9 cellular contexts compared by ENCODE assay signal in genomic region chr19:13840751-13841338, GRCh38. TPM values are rescaled to one million over a fixed set of nuclear protein-coding genes. Genes with fewer than 3 reads are reported as not detected.
DNase-seq lines count a peak whose midpoint lies in the region; ATAC-seq, FAIRE-seq and TF ChIP-seq lines count a peak whose summit lies in the region.
"Had no signal": no experiment of that assay in that cellular context is flagged by ENCODE, and none has a peak within 500 bp of the region (broad histone marks: within the 10 kb centered on the region; RNA-seq: fewer than 3 reads in every experiment).

No MANE protein-coding gene starts in this region.

- TF ChIP-seq POLR2A in GM12878 (IDR thresholded peaks at IDR 0.05; ENCODE audit: low read depth, low read length) = no peak
- TF ChIP-seq POLR2A in transverse colon (IDR thresholded peaks at IDR 0.05) = no peak

- no peak for FAIRE-seq in GM12878 (lab: Jason Lieb, UNC)

- ATAC-seq in GM12878 (no peak), lung (ENCODE audit: insufficient read depth, low FRiP score) (no peak), HG02610 (IDR thresholded peaks at IDR 0.05; ENCODE audit: unreplicated experiment) (no peak), GM18867 (IDR thresholded peaks at IDR 0.05; ENCODE audit: unreplicated experiment) (no peak), GM19463 (IDR thresholded peaks at IDR 0.05; ENCODE audit: unreplicated experiment) (no peak)

- H3K27me3 ChIP-seq in GM12878 (replicated peaks in 1 of 2; ENCODE audit: control insufficient read depth in 2 of 2, insufficient read depth in 2 of 2, low read length in 1 of 2) (no peaks in the 10 kb centered on the region), lung (ENCODE audit: control insufficient read depth, insufficient read depth) (no peaks in the 10 kb centered on the region), transverse colon (no peaks in the 10 kb centered on the region)

- H3K9me3 ChIP-seq in GM12878 (replicated peaks; ENCODE audit: control insufficient read depth, insufficient read depth, low read length) (no peaks in the 10 kb centered on the region), lung (ENCODE audit: control insufficient read depth in 2 of 2, insufficient read depth in 1 of 2, low read length in 1 of 2) (no peaks in the 10 kb centered on the region), transverse colon (no peaks in the 10 kb centered on the region)

- peaks cover 0 to 3% of the 10 kb centered on the region in 2 experiments; a peak in 1 of 4 replicates for H3K36me3 ChIP-seq in GM12878 (ENCODE audit: control insufficient read depth in 2 of 2, insufficient read depth in 2 of 2, low read length in 1 of 2)
- peaks cover 0 to 11% of the 10 kb centered on the region in 2 donors for H3K36me3 ChIP-seq in lung (ENCODE audit: control insufficient read depth in 2 of 2, insufficient read depth in 2 of 2, low read length in 2 of 2)
- H3K36me3 ChIP-seq in transverse colon = no peaks in the 10 kb centered on the region

- no peaks in the 10 kb centered on the region for H3K27me3 Mint-ChIP-seq in activated naive CD4-positive, alpha-beta T cell treated with anti-CD3 and anti-CD28 coated beads, Interleukin-2, amount 10 ng/mL, durations not matched to agents 7 days and 5 days

- H3K27ac ChIP-seq in GM12878 (ENCODE audit: control insufficient read depth, insufficient read depth) (peak overlapping the region; percentile 96), lung (ENCODE audit: low read depth in 1 of 2, low read length in 1 of 2) (peak overlapping the region; percentile 98 to 99), transverse colon (peak overlapping the region; percentile 99 to 100 (median 100))

- no TSS peak for BruUV-seq in GM12878 (replicated peaks; lab: Mats Ljungman, UMichigan)

- peaks cover 55% of the 10 kb centered on the region for H3K79me2 ChIP-seq in GM12878 (ENCODE audit: control insufficient read depth, insufficient read depth, low read length)

- intact Hi-C loops in GM12878 (cut with micrococcal nuclease; ENCODE audit: unreplicated experiment) (loop anchor here (10.0 kb wide), 1 partner anchor 686 kb away; the partner anchor contains the start of genes IER2 and STX10), transverse colon (cut with DNase I; ENCODE audit: low total_unique reads) (no loop called here)

- TF ChIP-seq CTCF in GM12878 (IDR thresholded peaks at IDR 0.05 in 2 of 3, conservative IDR thresholded peaks at IDR 0.05 in 1 of 3; ENCODE audit: control insufficient read depth in 2 of 3, extremely low read depth in 1 of 3, insufficient read depth in 1 of 3, low read depth in 3 of 3, low read length in 3 of 3) = no peak
- no peak for TF ChIP-seq CTCF in lung (IDR thresholded peaks at IDR 0.05; ENCODE audit: control extremely low read depth, extremely low read depth)
- no peak for TF ChIP-seq CTCF in transverse colon (IDR thresholded peaks at IDR 0.05)

- peaks cover 36% of the 10 kb centered on the region for H3K36me3 Mint-ChIP-seq in activated naive CD4-positive, alpha-beta T cell treated with anti-CD3 and anti-CD28 coated beads, Interleukin-2, amount 10 ng/mL, durations not matched to agents 7 days and 5 days

- H3K4me3 ChIP-seq in GM12878 = peak overlapping the region; percentile 92
- H3K4me3 ChIP-seq in lung = peak overlapping the region; percentile 88
- H3K4me3 ChIP-seq in transverse colon = peak overlapping the region; percentile 82 to 97 (median 90)

- H2AFZ ChIP-seq in GM12878 (ENCODE audit: control insufficient read depth, low read depth, low read length) = no peak overlapping the region

- no peak for TF ChIP-seq RAD21 in GM12878 (IDR thresholded peaks at IDR 0.05; ENCODE audit: insufficient read depth, low read depth, low read length)

- peak overlapping the region; percentile 93 for H3K4me3 Mint-ChIP-seq in activated naive CD4-positive, alpha-beta T cell treated with anti-CD3 and anti-CD28 coated beads, Interleukin-2, amount 10 ng/mL, durations not matched to agents 7 days and 5 days

- SMC1A ChIA-PET in GM12878 (lab: Charles Lee; ENCODE audit: uncharacterized antibody, unreplicated experiment) = interaction anchor here (0.9 to 4.2 kb wide), 2 partner anchors 14 to 22 kb away, joined by 4 to 37 read pairs; no protein-coding TSS in a partner anchor

- H3K9me3 Mint-ChIP-seq in activated naive CD4-positive, alpha-beta T cell treated with anti-CD3 and anti-CD28 coated beads, Interleukin-2, amount 10 ng/mL, durations not matched to agents 7 days and 5 days = no peaks in the 10 kb centered on the region

- RAD21 ChIA-PET in GM12878 (lab: Charles Lee; ENCODE audit: unreplicated experiment) = interaction anchor here (4.9 kb wide), 1 partner anchor 22 kb away, joined by 68 read pairs; no protein-coding TSS in a partner anchor

- CTCF ChIA-PET in activated naive CD4-positive, alpha-beta T cell treated with anti-CD3 and anti-CD28 coated beads, Interleukin-2, amount 10 ng/mL, durations not matched to agents 7 days and 5 days (lab: Charles Lee) = interaction anchor here (2.9 kb wide), 1 partner anchor 21 kb away, joined by 14 read pairs; no protein-coding TSS in a partner anchor
- CTCF ChIA-PET in GM12878 (lab: Yijun Ruan, JAX) = interaction anchor here (7.1 kb wide), 1 partner anchor 21 kb away, joined by 51 read pairs; no protein-coding TSS in a partner anchor

- POLR2A ChIA-PET in GM12878 (lab: Charles Lee) = interaction anchor here (0.6 to 7.5 kb wide), 4 partner anchors 21 to 677 kb away, joined by 3 to 85 read pairs (median 7); no protein-coding TSS in a partner anchor

- in situ Hi-C loops in GM12878 (cut with MboI) = loop anchor here (10.0 kb wide), 1 partner anchor 686 kb away; the partner anchor contains the start of genes IER2 and STX10
- in situ Hi-C loops in transverse colon (cut with MboI; ENCODE audit: low pct_ligation_motif_present in 1 of 4, low pct_unique_long_range_greater_than_20kb in 1 of 4, low sequenced_read_pairs in 3 of 4) = no loop called here

- peaks cover 78% of the 10 kb centered on the region for H3K4me1 Mint-ChIP-seq in activated naive CD4-positive, alpha-beta T cell treated with anti-CD3 and anti-CD28 coated beads, Interleukin-2, amount 10 ng/mL, durations not matched to agents 7 days and 5 days

- peaks cover 56% of the 10 kb centered on the region for H3K4me1 ChIP-seq in GM12878 (ENCODE audit: control insufficient read depth, insufficient read depth, low read length)
- peaks cover 0 to 16% of the 10 kb centered on the region in 2 donors for H3K4me1 ChIP-seq in lung (ENCODE audit: control insufficient read depth in 2 of 2, insufficient read depth in 2 of 2, low read length in 2 of 2)
- H3K4me1 ChIP-seq in transverse colon = peaks cover 24 to 75% (median 56%) of the 10 kb centered on the region in 4 donors

- H3K9ac ChIP-seq in GM12878 (ENCODE audit: control insufficient read depth, insufficient read depth, low read length) = peak overlapping the region; percentile 94

- H3K4me2 ChIP-seq in GM12878 (ENCODE audit: control insufficient read depth, insufficient read depth) = peak overlapping the region; percentile 99

- TF ChIP-seq EP300 in GM12878 (IDR thresholded peaks at IDR 0.05; ENCODE audit: borderline replicate concordance in 1 of 2, control insufficient read depth in 1 of 2, low read depth in 2 of 2, low read length in 2 of 2) (no peak), transverse colon (IDR thresholded peaks at IDR 0.05; ENCODE audit: low read depth) (no peak)

- 2% methylated on average over 20 of the region's 20 CpGs for WGBS in GM12878 (ENCODE audit: insufficient coverage, insufficient replicate concordance, low lambda C conversion rate, missing lambda C conversion rate)
- 31 to 34% methylated on average over 20 of the region's 20 CpGs for WGBS in lung, 2 donors
- 8 to 22% methylated on average over 4 to 19 of the region's 20 CpGs for WGBS in transverse colon (ENCODE audit: low coverage in 1 of 2), 2 donors

- DNase-seq in activated naive CD4-positive, alpha-beta T cell treated with anti-CD3 and anti-CD28 coated beads, Interleukin-2, amount 10 ng/mL, durations not matched to agents 7 days and 5 days = no peak
- no peak for DNase-seq in activated naive CD4-positive, alpha-beta T cell treated with anti-CD3 and anti-CD28 coated beads, Interleukin-2, amount 50 U/mL, for 16 hours
- DNase-seq in GM12878 (ENCODE audit: low read depth, low spot score) = no peak
- no peak for DNase-seq in lung (ENCODE audit: low spot score)
- DNase-seq in transverse colon = no peak

- H3K27ac Mint-ChIP-seq in activated naive CD4-positive, alpha-beta T cell treated with anti-CD3 and anti-CD28 coated beads, Interleukin-2, amount 10 ng/mL, durations not matched to agents 7 days and 5 days = peak overlapping the region; percentile 97

- H4K20me1 ChIP-seq in GM12878 (ENCODE audit: control insufficient read depth, insufficient read depth) = no peaks in the 10 kb centered on the region

RNA-seq across cellular contexts. Expression of gene NANOS3, which starts 36.1 kb away (rescaled TPM):
- 3.9 and 5.7 TPM in 2 replicates for total RNA-seq in GM12878 (2013; cell fraction: nucleolus; rRNA removed)
- total RNA-seq in GM12878 (2014; rRNA removed) (0.54 and 1.5 TPM in 2 replicates), GM12878 (2014; rRNA removed; fragmentation: Illumina TruSeq; extraction: Trizol) (1.5 and 1.6 TPM in 2 replicates), GM12878 (2021) (1.5 and 1.7 TPM in 2 replicates), lung (1 to 10 TPM in 1 of 2 donors, not detected in 1; 1.5 TPM), transverse colon (not detected)
- not detected for polyA plus RNA-seq in GM12878 (2011; ENCODE audit: low read depth)
- polyA plus RNA-seq in GM12878 (2011; rRNA removed) (0.24 and 0.69 TPM in 2 replicates), GM12878 (2014; fragmentation: Illumina TruSeq; extraction: Trizol) (1.00 TPM in 1 of 2 replicates, not detected in the other), GM12878 (2014; fragmentation: Nextera tagmentation; extraction: Ambion mirVana) (under 1 TPM; 0.31 to 0.80 TPM), GM12878 (2014; rRNA removed) (0.81 and 2.3 TPM in 2 replicates), GM12878 (2016; fragmentation: Nextera tagmentation; extraction: Ambion mirVana) (under 1 TPM; 0.53 to 0.62 TPM), lung (under 1 TPM; 0.81 to 0.82 TPM)
- 1.4 and 1.5 TPM in 2 replicates for polyA plus RNA-seq in GM12878 (2011; cell fraction: cytosol; rRNA removed)
- polyA plus RNA-seq in GM12878 (2011; cell fraction: nucleus; rRNA removed) = 2.5 and 2.7 TPM in 2 replicates
- polyA plus RNA-seq in GM12878 (2012) = 0.94 and 1.0 TPM in 2 replicates
- polyA minus RNA-seq in GM12878 (2011; rRNA and poly(A)+ RNA removed) = 0.82 TPM in 1 of 2 replicates, not detected in the other
- polyA minus RNA-seq in GM12878 (2011; cell fraction: cytosol; rRNA and poly(A)+ RNA removed) = not detected in 2 replicates
- polyA minus RNA-seq in GM12878 (2011; cell fraction: nucleus; rRNA and poly(A)+ RNA removed) = 1.6 TPM in 1 of 2 replicates, not detected in the other
- total RNA-seq: Daoy had no signal

RNA-seq across cellular contexts. Expression of gene ZSWIM4, which starts 45.6 kb away (rescaled TPM):
- total RNA-seq in GM12878 (2013; cell fraction: nucleolus; rRNA removed) = 12.5 and 13.0 TPM in 2 replicates
- total RNA-seq in GM12878 (2014; rRNA removed) (3.1 TPM in 2 replicates), GM12878 (2014; rRNA removed; fragmentation: Illumina TruSeq; extraction: Trizol) (1.1 and 1.2 TPM in 2 replicates), GM12878 (2021) (11.1 and 12.2 TPM in 2 replicates), lung (10 to 100 TPM in 1 of 2 donors, 1 to 10 TPM in 1; 7.6 to 10.5 TPM), transverse colon (1 to 10 TPM; 2.3 to 5.1 (median 2.9) TPM)
- polyA plus RNA-seq in GM12878 (2011; ENCODE audit: low read depth) = 1.1 TPM
- polyA plus RNA-seq in GM12878 (2011; rRNA removed) (0.66 and 1.3 TPM in 2 replicates), GM12878 (2014; fragmentation: Illumina TruSeq; extraction: Trizol) (1.6 and 2.2 TPM in 2 replicates), GM12878 (2014; fragmentation: Nextera tagmentation; extraction: Ambion mirVana) (not detected), GM12878 (2014; rRNA removed) (5.1 and 5.6 TPM in 2 replicates), GM12878 (2016; fragmentation: Nextera tagmentation; extraction: Ambion mirVana) (1 to 10 TPM in 1 of 2 experiments, under 1 TPM in 1; 0.73 to 1.2 TPM), lung (10 to 100 TPM in 1 of 2 donors, 1 to 10 TPM in 1; 3.7 to 10.0 TPM)
- polyA plus RNA-seq in GM12878 (2011; cell fraction: cytosol; rRNA removed) = 2.6 TPM in 2 replicates
- polyA plus RNA-seq in GM12878 (2011; cell fraction: nucleus; rRNA removed) = 3.2 and 4.0 TPM in 2 replicates
- polyA plus RNA-seq in GM12878 (2012) = 4.9 and 6.1 TPM in 2 replicates
- polyA minus RNA-seq in GM12878 (2011; rRNA and poly(A)+ RNA removed) = 1.8 and 5.0 TPM in 2 replicates
- 3.1 and 3.2 TPM in 2 replicates for polyA minus RNA-seq in GM12878 (2011; cell fraction: cytosol; rRNA and poly(A)+ RNA removed)
- 1.9 and 2.9 TPM in 2 replicates for polyA minus RNA-seq in GM12878 (2011; cell fraction: nucleus; rRNA and poly(A)+ RNA removed)
